In genomic region chr2:112692496-112692911, GRCh38 we compare ENCODE assay signal across 8 cellular contexts. TPM values are rescaled to one million over a fixed set of nuclear protein-coding genes. Genes with fewer than 3 reads are reported as not detected.
DNase-seq lines count a peak whose midpoint lies in the region; ATAC-seq, FAIRE-seq and TF ChIP-seq lines count a peak whose summit lies in the region.

No MANE protein-coding gene starts in this region.

- TF ChIP-seq RAD21 in A549 (conservative IDR thresholded peaks at IDR 0.05 in 1 of 2, IDR thresholded peaks at IDR 0.05 in 1 of 2), result no peak; a peak in 1 of 5 replicates

- H3K27ac ChIP-seq in A549 (peak overlapping the region; percentile 93 to 94), esophagus (ENCODE audit: low read depth in 2 of 2, low read length in 1 of 2) (peak overlapping the region; percentile 14 to 70), pancreas (no peak overlapping the region), ovary (no peak overlapping the region)

- no peaks in the 10 kb centered on the region for H3K9me3 ChIP-seq in A549
- no peaks in the 10 kb centered on the region for H3K9me3 ChIP-seq in esophagus (ENCODE audit: control insufficient read depth in 2 of 2, insufficient read depth in 1 of 2, low read depth in 1 of 2, low read length in 1 of 2)
- no peaks in the 10 kb centered on the region for H3K9me3 ChIP-seq in pancreas
- no peaks in the 10 kb centered on the region for H3K9me3 ChIP-seq in ovary

- intact Hi-C loops in pancreas (cut with DNase I), result loop anchor here in 2 of 3 donors (5.0 to 10.0 kb wide), 2 partner anchors 65 to 68 kb away; no protein-coding TSS in a partner anchor
- intact Hi-C loops in ovary (cut with DNase I), result no loop called here

- WGBS in A549 (ENCODE audit: missing lambda C conversion rate), result 0% methylated on average over 5 of the region's 5 CpGs
- 21 to 28% methylated on average over 5 of the region's 5 CpGs for WGBS in esophagus, 2 donors
- WGBS in pancreas, 2 donors, result 53 to 58% methylated on average over 5 of the region's 5 CpGs
- WGBS in ovary, 3 donors, result 22 to 29% (median 28%) methylated on average over 5 of the region's 5 CpGs

- peak; percentile 80 to 97 for DNase-seq in A549 (ENCODE audit: low read depth in 1 of 2, low spot score in 1 of 2)
- DNase-seq in NCI-H2196 treated with DMSO at 0.1 percent for 48 hours (lab: John Stamatoyannopoulos, UW; ENCODE audit: unreplicated experiment), result peak; percentile 93
- DNase-seq in activated CD4-positive, alpha-beta T cell treated with anti-CD3 and anti-CD28 coated beads, Interleukin-2, amount 50 U/mL, for 48 hours, result peak; percentile 69 to 75
- peak in 1 of 6 donors; percentile 42 for DNase-seq in pancreas
- no peak for DNase-seq in ovary

- TF ChIP-seq POLR2A in A549 (IDR thresholded peaks at IDR 0.05; ENCODE audit: low read length) (no peak), ovary (IDR thresholded peaks at IDR 0.05) (no peak)

- no peaks in the 10 kb centered on the region for H3K36me3 ChIP-seq in esophagus (ENCODE audit: control insufficient read depth in 2 of 2, insufficient read depth in 2 of 2, low read length in 1 of 2)
- no peaks in the 10 kb centered on the region for H3K36me3 ChIP-seq in pancreas
- no peaks in the 10 kb centered on the region for H3K36me3 ChIP-seq in ovary

- CTCF ChIA-PET in A549 (lab: Yijun Ruan, JAX), result interaction anchor here (0.6 to 16.4 kb wide), 13 partner anchors 10 to 267 kb away, joined by 3 to 116 read pairs (median 5); no protein-coding TSS in a partner anchor

- POLR2A ChIA-PET in A549 (lab: Yijun Ruan, JAX), result interaction anchor here (0.9 to 1.3 kb wide), 3 partner anchors 39 to 66 kb away, joined by 3 to 10 read pairs (median 4); partner anchors contain the start of gene SLC20A1

- ATAC-seq in A549 (peak; percentile 95 to 97), GM18861 (IDR thresholded peaks at IDR 0.05; ENCODE audit: unreplicated experiment) (peak; percentile 85), HG03039 (IDR thresholded peaks at IDR 0.05; ENCODE audit: unreplicated experiment) (peak; percentile 70), pancreas (peak in 3 of 4 donors; percentile 60 to 88 (median 74))

- peak in 1 of 2 experiments; percentile 45; a peak in 1 of 5 replicates for TF ChIP-seq EP300 in A549 (IDR thresholded peaks at IDR 0.05)
- TF ChIP-seq EP300 in ovary (IDR thresholded peaks at IDR 0.05), result no peak

- H3K4me1 ChIP-seq in A549 (peaks cover 46% of the 10 kb centered on the region), esophagus (ENCODE audit: control insufficient read depth in 2 of 2, insufficient read depth in 2 of 2, low read length in 1 of 2) (peaks cover 0 to 8% of the 10 kb centered on the region in 2 donors), pancreas (no peaks in the 10 kb centered on the region), ovary (ENCODE audit: insufficient read depth) (no peaks in the 10 kb centered on the region)

- H3K4me2 ChIP-seq in A549, result peak overlapping the region; percentile 67

- FAIRE-seq in A549 (lab: Jason Lieb, UNC) (no peak), pancreas (lab: Jason Lieb, UNC) (no peak)

- TF ChIP-seq CTCF in A549 (IDR thresholded peaks at IDR 0.05) (no peak), pancreas (IDR thresholded peaks at IDR 0.05) (no peak), ovary (IDR thresholded peaks at IDR 0.05) (no peak)

- no peak overlapping the region for H3K4me3 ChIP-seq in A549
- no peak overlapping the region for H3K4me3 ChIP-seq in esophagus (ENCODE audit: low read depth in 1 of 2, low read length in 2 of 2)
- H3K4me3 ChIP-seq in pancreas, result no peak overlapping the region
- H3K4me3 ChIP-seq in ovary, result no peak overlapping the region

- H3K27me3 ChIP-seq in esophagus (ENCODE audit: control insufficient read depth in 1 of 2, insufficient read depth in 2 of 2, low read length in 2 of 2) (no peaks in the 10 kb centered on the region), pancreas (no peaks in the 10 kb centered on the region), ovary (no peaks in the 10 kb centered on the region)

TF ChIP-seq in A549, 52 proteins besides CTCF, POLR2A, EP300 and RAD21 (continues in another document):
- no peak for TF ChIP-seq SMC3 (IDR thresholded peaks at IDR 0.05)
- TF ChIP-seq ZC3H11A (IDR thresholded peaks at IDR 0.05), result no peak
- TF ChIP-seq, protein P1, sequence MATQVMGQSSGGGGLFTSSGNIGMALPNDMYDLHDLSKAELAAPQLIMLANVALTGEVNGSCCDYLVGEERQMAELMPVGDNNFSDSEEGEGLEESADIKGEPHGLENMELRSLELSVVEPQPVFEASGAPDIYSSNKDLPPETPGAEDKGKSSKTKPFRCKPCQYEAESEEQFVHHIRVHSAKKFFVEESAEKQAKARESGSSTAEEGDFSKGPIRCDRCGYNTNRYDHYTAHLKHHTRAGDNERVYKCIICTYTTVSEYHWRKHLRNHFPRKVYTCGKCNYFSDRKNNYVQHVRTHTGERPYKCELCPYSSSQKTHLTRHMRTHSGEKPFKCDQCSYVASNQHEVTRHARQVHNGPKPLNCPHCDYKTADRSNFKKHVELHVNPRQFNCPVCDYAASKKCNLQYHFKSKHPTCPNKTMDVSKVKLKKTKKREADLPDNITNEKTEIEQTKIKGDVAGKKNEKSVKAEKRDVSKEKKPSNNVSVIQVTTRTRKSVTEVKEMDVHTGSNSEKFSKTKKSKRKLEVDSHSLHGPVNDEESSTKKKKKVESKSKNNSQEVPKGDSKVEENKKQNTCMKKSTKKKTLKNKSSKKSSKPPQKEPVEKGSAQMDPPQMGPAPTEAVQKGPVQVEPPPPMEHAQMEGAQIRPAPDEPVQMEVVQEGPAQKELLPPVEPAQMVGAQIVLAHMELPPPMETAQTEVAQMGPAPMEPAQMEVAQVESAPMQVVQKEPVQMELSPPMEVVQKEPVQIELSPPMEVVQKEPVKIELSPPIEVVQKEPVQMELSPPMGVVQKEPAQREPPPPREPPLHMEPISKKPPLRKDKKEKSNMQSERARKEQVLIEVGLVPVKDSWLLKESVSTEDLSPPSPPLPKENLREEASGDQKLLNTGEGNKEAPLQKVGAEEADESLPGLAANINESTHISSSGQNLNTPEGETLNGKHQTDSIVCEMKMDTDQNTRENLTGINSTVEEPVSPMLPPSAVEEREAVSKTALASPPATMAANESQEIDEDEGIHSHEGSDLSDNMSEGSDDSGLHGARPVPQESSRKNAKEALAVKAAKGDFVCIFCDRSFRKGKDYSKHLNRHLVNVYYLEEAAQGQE (IDR thresholded peaks at IDR 0.05), result no peak
- no peak for TF ChIP-seq KDM5A (IDR thresholded peaks at IDR 0.05)
- TF ChIP-seq, protein P2, sequence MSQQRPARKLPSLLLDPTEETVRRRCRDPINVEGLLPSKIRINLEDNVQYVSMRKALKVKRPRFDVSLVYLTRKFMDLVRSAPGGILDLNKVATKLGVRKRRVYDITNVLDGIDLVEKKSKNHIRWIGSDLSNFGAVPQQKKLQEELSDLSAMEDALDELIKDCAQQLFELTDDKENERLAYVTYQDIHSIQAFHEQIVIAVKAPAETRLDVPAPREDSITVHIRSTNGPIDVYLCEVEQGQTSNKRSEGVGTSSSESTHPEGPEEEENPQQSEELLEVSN (IDR thresholded peaks at IDR 0.05; ENCODE audit: borderline replicate concordance, low read depth), result peak; percentile 59; the same call in 1 of the 2 replicates
- TF ChIP-seq HOXB13 (CRISPR knock-in tag; IDR thresholded peaks at IDR 0.05; ENCODE audit: low read depth), result no peak
- TF ChIP-seq MAX (IDR thresholded peaks at IDR 0.05), result peak; percentile 53; the same call in 1 of the 2 replicates
- TF ChIP-seq EHF (CRISPR knock-in tag; IDR thresholded peaks at IDR 0.05), result no peak
- TF ChIP-seq, protein P3, sequence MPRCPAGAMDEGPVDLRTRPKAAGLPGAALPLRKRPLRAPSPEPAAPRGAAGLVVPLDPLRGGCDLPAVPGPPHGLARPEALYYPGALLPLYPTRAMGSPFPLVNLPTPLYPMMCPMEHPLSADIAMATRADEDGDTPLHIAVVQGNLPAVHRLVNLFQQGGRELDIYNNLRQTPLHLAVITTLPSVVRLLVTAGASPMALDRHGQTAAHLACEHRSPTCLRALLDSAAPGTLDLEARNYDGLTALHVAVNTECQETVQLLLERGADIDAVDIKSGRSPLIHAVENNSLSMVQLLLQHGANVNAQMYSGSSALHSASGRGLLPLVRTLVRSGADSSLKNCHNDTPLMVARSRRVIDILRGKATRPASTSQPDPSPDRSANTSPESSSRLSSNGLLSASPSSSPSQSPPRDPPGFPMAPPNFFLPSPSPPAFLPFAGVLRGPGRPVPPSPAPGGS (IDR thresholded peaks at IDR 0.05), result no peak
- TF ChIP-seq JUNB (IDR thresholded peaks at IDR 0.05), result no peak
- TF ChIP-seq POLR2AphosphoS2 (conservative IDR thresholded peaks at IDR 0.05; ENCODE audit: low read length), result no peak

RNA-seq across cellular contexts. Expression of gene NT5DC4, which starts 28.3 kb away (rescaled TPM):
- polyA plus RNA-seq in A549 (2011; rRNA removed) (not detected in 2 replicates), A549 (2017; fragmentation: RNase III; extraction: RNeasy Plus Mini Kit Qiagen cat#74134 plus additional on column Dnase treatment) (not detected in 3 replicates), esophagus (not detected), pancreas (not detected), ovary (not detected)
- not detected in 2 replicates for polyA plus RNA-seq in A549 (2012; cell fraction: cytosol; rRNA removed)
- 0.01 TPM in 1 of 2 replicates, not detected in the other for polyA plus RNA-seq in A549 (2012; cell fraction: nucleus; rRNA removed)
- not detected in 2 replicates for polyA minus RNA-seq in A549 (2011; rRNA and poly(A)+ RNA removed)
- total RNA-seq in pancreas (under 1 TPM in 1 of 6 donors, not detected in 5; 0.09 TPM), ovary (not detected)

RNA-seq across cellular contexts. Expression of gene SLC20A1, which starts 46.8 kb away (rescaled TPM):
- 86.8 and 88.7 TPM in 2 replicates for polyA plus RNA-seq in A549 (2011; rRNA removed)
- 31.9 and 37.7 TPM in 2 replicates for polyA plus RNA-seq in A549 (2012; cell fraction: cytosol; rRNA removed)
- polyA plus RNA-seq in A549 (2012; cell fraction: nucleus; rRNA removed), result 51.1 and 68.2 TPM in 2 replicates
- polyA plus RNA-seq in A549 (2017; fragmentation: RNase III; extraction: RNeasy Plus Mini Kit Qiagen cat#74134 plus additional on column Dnase treatment), result 71.0 to 83.6 TPM (median 74.3 TPM) in 3 replicates
- polyA minus RNA-seq in A549 (2011; rRNA and poly(A)+ RNA removed), result 62.7 and 79.1 TPM in 2 replicates
- polyA plus RNA-seq in esophagus, result 10 to 100 TPM; 10.1 to 10.4 TPM
- total RNA-seq in pancreas, result 10 to 100 TPM; 10.6 to 22.9 (median 17.2) TPM
- 10 to 100 TPM; 14.1 to 25.9 TPM for polyA plus RNA-seq in pancreas
- total RNA-seq in ovary, result 10 to 100 TPM; 13.1 to 49.9 (median 19.9) TPM
- 10 to 100 TPM in 1 of 2 donors, 1 to 10 TPM in 1; 8.2 to 21.8 TPM for polyA plus RNA-seq in ovary

Comparison
In these comparisons a context has a peak if more than half of its experiments do, and no peak if none do; other contexts are left out.
1. DNase-seq: peak in A549 (2 of 2), NCI-H2196 treated with DMSO at 0.1 percent for 48 hours (single experiment) and activated CD4-positive, alpha-beta T cell treated with anti-CD3 and anti-CD28 coated beads, Interleukin-2, amount 50 U/mL, for 48 hours (2 of 2); none in ovary (0 of 5).
2. H3K27ac ChIP-seq: peak in A549 (2 of 2) and esophagus (2 of 2); none in pancreas (0 of 4) and ovary (0 of 2).
3. intact Hi-C loops: an anchor here in pancreas (5.0 to 10.0 kb wide); none called in ovary.
4. Peak in every context shown above with its lines, with median percentiles within 50 percentile points of each other: ATAC-seq.